ENCODE assay signal across 13 cellular contexts in the genomic region with DNA sequence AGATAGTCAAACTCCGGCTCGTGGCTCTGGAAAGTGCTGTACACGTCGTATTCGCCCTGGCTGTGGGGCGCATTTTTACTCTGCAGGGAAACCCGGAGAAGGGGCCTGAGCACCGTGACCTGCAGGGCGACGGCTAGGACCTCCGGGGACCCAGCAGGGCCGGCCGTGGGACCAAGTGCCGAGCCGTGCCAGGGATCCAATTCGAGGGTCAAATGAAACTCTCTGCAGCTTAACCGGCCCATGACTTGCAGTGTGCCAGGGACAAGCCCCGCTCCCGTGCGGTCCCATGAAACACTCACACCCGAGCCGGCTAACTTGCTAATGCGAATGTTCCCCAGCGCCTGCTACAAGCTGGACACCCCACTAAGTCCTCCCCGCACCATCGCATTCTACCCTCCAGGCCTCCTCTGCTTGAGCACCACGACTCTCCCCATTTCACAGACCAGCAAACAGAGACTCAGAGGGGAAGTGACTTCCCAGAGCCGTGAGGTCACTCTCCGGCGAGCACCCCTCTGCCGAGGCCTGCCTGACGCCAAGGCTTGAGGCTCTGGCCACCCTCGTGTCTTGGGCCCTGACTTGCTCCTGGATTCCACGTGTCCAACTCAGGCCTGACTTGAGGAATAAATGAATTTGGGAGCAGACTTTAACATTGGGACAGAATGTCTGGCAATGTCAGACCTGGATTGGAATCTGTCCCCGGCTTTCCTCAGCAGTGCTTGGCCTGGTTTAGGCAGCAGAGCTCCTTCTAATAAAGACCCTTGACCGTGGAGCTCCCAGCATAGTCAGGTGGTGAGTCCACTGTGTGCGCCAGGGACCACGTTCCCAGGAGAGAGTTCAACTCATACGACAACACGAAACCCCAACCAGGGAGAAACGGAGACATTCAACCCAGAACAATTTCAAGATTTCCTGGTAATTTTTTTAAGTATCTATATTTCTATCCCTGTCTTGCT.
DNase-seq lines count a peak whose midpoint lies in the region; ATAC-seq and TF ChIP-seq lines count a peak whose summit lies in the region.
"Had no signal": no experiment of that assay in that cellular context is flagged by ENCODE, and none has a peak within 500 bp of the region (broad histone marks: within the 10 kb centered on the region; RNA-seq: fewer than 3 reads in every experiment).

No MANE protein-coding gene starts in this region.

- no peaks in the 10 kb centered on the region for H3K36me3 Mint-ChIP-seq in chondrocyte (ENCODE audit: low read depth)

- no peak for TF ChIP-seq POLR2A in spleen (IDR thresholded peaks at IDR 0.05)

- H3F3A ChIP-seq in PC-9 (ENCODE audit: insufficient read depth, low read depth), result no peaks in the 10 kb centered on the region

- POLR2A ChIA-PET in PC-9 (lab: Charles Lee; ENCODE audit: unreplicated experiment), result no interaction called here

- no peaks in the 10 kb centered on the region for H3K4me1 Mint-ChIP-seq in chondrocyte (ENCODE audit: low read depth)
- H3K4me1 Mint-ChIP-seq: B cell had no signal

- BruUV-seq in PC-9 (replicated peaks; lab: Mats Ljungman, UMichigan), result no TSS peak

- H3K4me2 ChIP-seq in PC-9, result no peak overlapping the region

- peaks cover 31% of the 10 kb centered on the region for H3K27me3 Mint-ChIP-seq in chondrocyte (ENCODE audit: low read depth)

- no peaks in the 10 kb centered on the region for H3K79me2 ChIP-seq in PC-9 (ENCODE audit: low read depth)

- H3K4me1 ChIP-seq in lung (ENCODE audit: control insufficient read depth in 2 of 2, insufficient read depth in 2 of 2, low read length in 2 of 2) (no peaks in the 10 kb centered on the region), spleen (no peaks in the 10 kb centered on the region), PC-9 (replicated peaks; ENCODE audit: insufficient read depth) (no peaks in the 10 kb centered on the region)

- no peaks in the 10 kb centered on the region for H3K9me2 ChIP-seq in PC-9 (ENCODE audit: insufficient read depth)

- DNase-seq in H7 (peak; percentile 60), chondrocyte (ENCODE audit: low spot score) (peak; percentile 67), lung (ENCODE audit: low spot score) (no peak), spleen (peak; percentile 69), PC-9 (no peak)
- DNase-seq: Calu3; CD4-positive, alpha-beta T cell; DMS 273 treated with DMSO at 0.1 percent for 48 hours; GM23248; H9 had no signal

- no peaks in the 10 kb centered on the region for H3K9me3 ChIP-seq in lung (ENCODE audit: control insufficient read depth in 2 of 2, insufficient read depth in 1 of 2, low read length in 1 of 2)
- H3K9me3 ChIP-seq in spleen, result no peaks in the 10 kb centered on the region
- H3K9me3 ChIP-seq in PC-9 (ENCODE audit: insufficient read depth, low read depth), result no peaks in the 10 kb centered on the region

- H3K36me3 ChIP-seq in H7 (replicated peaks; ENCODE audit: control insufficient read depth, insufficient read depth, low read length), result no peaks in the 10 kb centered on the region
- no peaks in the 10 kb centered on the region for H3K36me3 ChIP-seq in lung (ENCODE audit: control insufficient read depth in 2 of 2, insufficient read depth in 2 of 2, low read length in 2 of 2)
- H3K36me3 ChIP-seq in spleen, result no peaks in the 10 kb centered on the region
- no peaks in the 10 kb centered on the region for H3K36me3 ChIP-seq in PC-9 (ENCODE audit: low read depth)

- H3K4me3 Mint-ChIP-seq in chondrocyte (ENCODE audit: unreplicated experiment), result no peak overlapping the region
- H3K4me3 Mint-ChIP-seq: B cell; CD4-positive, alpha-beta T cell had no signal

- intact Hi-C loops in spleen (cut with DNase I; ENCODE audit: low total_unique reads), result no loop called here
- intact Hi-C loops in PC-9 (cut with micrococcal nuclease; ENCODE audit: unreplicated experiment), result no loop called here

- H3K27ac ChIP-seq in lung (ENCODE audit: low read depth in 1 of 2, low read length in 1 of 2), result no peak overlapping the region
- no peak overlapping the region for H3K27ac ChIP-seq in spleen
- no peak overlapping the region for H3K27ac ChIP-seq in PC-9
- H3K27ac ChIP-seq: GM23248 had no signal

- ATAC-seq in lung (ENCODE audit: insufficient read depth, low FRiP score) (peak; percentile 15), HG03159 (IDR thresholded peaks at IDR 0.05; ENCODE audit: unreplicated experiment) (no peak), GM21528 (IDR thresholded peaks at IDR 0.05; ENCODE audit: low FRiP score, unreplicated experiment) (no peak)

- TF ChIP-seq CTCF in chondrocyte (IDR thresholded peaks at IDR 0.05) (no peak), lung (IDR thresholded peaks at IDR 0.05; ENCODE audit: control extremely low read depth, extremely low read depth) (no peak), spleen (IDR thresholded peaks at IDR 0.05 in 8 of 11, conservative IDR thresholded peaks at IDR 0.05 in 3 of 11) (no peak), PC-9 (conservative IDR thresholded peaks at IDR 0.05) (no peak)

- no peak overlapping the region for H3K27ac Mint-ChIP-seq in chondrocyte (ENCODE audit: unreplicated experiment)
- H3K27ac Mint-ChIP-seq: B cell; CD4-positive, alpha-beta T cell had no signal

- H2AFZ ChIP-seq in PC-9, result no peak overlapping the region
- H2AFZ ChIP-seq: GM23248 had no signal

- H3K9me3 Mint-ChIP-seq in chondrocyte (ENCODE audit: low read depth), result no peaks in the 10 kb centered on the region
- H3K9me3 Mint-ChIP-seq: CD4-positive, alpha-beta T cell; H9 had no signal

- H3K4me3 ChIP-seq in H7 (ENCODE audit: insufficient read depth, low read depth, low read length) (no peak overlapping the region), lung (no peak overlapping the region), spleen (no peak overlapping the region), PC-9 (no peak overlapping the region)
- H3K4me3 ChIP-seq: GM23248 had no signal

- WGBS in lung, 2 donors, result 78 to 86% methylated on average over 41 of the region's 41 CpGs
- WGBS in spleen, 5 donors, result 83 to 89% (median 86%) methylated on average over 35 to 41 of the region's 41 CpGs

- no peaks in the 10 kb centered on the region for H4K20me1 ChIP-seq in PC-9 (ENCODE audit: insufficient read depth)

- CTCF ChIA-PET in PC-9 (lab: Charles Lee), result no interaction called here

- no peaks in the 10 kb centered on the region for H3K27me3 ChIP-seq in H7 (ENCODE audit: control insufficient read depth, insufficient read depth, low read length)
- peaks cover 4% of the 10 kb centered on the region for H3K27me3 ChIP-seq in lung (ENCODE audit: control insufficient read depth, insufficient read depth)
- peaks cover 0 to 62% (median 0%) of the 10 kb centered on the region in 7 donors for H3K27me3 ChIP-seq in spleen (replicated peaks in 1 of 7)
- no peaks in the 10 kb centered on the region for H3K27me3 ChIP-seq in PC-9 (ENCODE audit: insufficient read depth, low read depth)

Comparison
In these comparisons a context has a peak if more than half of its experiments do, and no peak if none do; other contexts are left out.
1. DNase-seq: peak in H7 (single experiment), chondrocyte (single experiment) and spleen (single experiment); none in lung (single experiment) and PC-9 (0 of 2).